20 cellular contexts compared by ENCODE assay signal in the genomic region with DNA sequence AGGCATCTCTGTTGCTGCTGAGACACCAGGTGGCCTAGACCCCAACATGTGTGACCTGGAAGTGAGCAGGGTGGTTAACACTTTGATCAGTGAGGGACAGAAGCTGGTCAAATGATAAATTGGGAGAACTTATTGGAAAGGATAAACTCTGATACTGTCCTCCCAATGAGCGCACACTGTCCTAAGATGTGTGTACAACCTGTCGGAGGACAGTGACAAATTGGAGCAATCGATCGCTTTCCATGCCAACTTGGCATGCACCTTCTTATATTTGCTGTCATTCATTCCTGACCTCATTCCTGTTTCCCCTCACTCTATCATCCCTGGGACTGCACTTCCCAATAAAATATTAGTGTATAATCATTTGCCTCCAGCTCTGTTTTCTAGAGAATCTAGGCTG.
DNase-seq lines count a peak whose midpoint lies in the region; ATAC-seq, FAIRE-seq and TF ChIP-seq lines count a peak whose summit lies in the region.
"Had no signal": no experiment of that assay in that cellular context is flagged by ENCODE, and none has a peak within 500 bp of the region (broad histone marks: within the 10 kb centered on the region; RNA-seq: fewer than 3 reads in every experiment).

No MANE protein-coding gene starts in this region.

- H3F3A ChIP-seq in PC-3 (ENCODE audit: low read length, unreplicated experiment) = no peaks in the 10 kb centered on the region
- no peaks in the 10 kb centered on the region for H3F3A ChIP-seq in smooth muscle cell (ENCODE audit: low read depth)

- no TSS peak for BruUV-seq in GM12878 (replicated peaks; lab: Mats Ljungman, UMichigan)
- BruUV-seq in PC-3 (replicated peaks; lab: Mats Ljungman, UMichigan) = no TSS peak

- peak overlapping the region; percentile 92 for H3K27ac ChIP-seq in GM12878 (ENCODE audit: control insufficient read depth, insufficient read depth)
- H3K27ac ChIP-seq in PC-3 (ENCODE audit: low read length) = no peak overlapping the region
- H3K27ac ChIP-seq in smooth muscle cell (ENCODE audit: low read depth) = no peak overlapping the region
- H3K27ac ChIP-seq: 22Rv1, SK-N-MC had no signal

- H3K79me2 ChIP-seq in GM12878 (ENCODE audit: control insufficient read depth, insufficient read depth, low read length) = peaks cover 2% of the 10 kb centered on the region
- H3K79me2 ChIP-seq in PC-3 (ENCODE audit: low read length) = no peaks in the 10 kb centered on the region
- no peaks in the 10 kb centered on the region for H3K79me2 ChIP-seq in smooth muscle cell (ENCODE audit: low read depth)

- WGBS in GM12878 (ENCODE audit: insufficient coverage, insufficient replicate concordance, low lambda C conversion rate, missing lambda C conversion rate) = 95% methylated on average over 4 of the region's 4 CpGs
- WGBS in smooth muscle cell (ENCODE audit: low lambda C conversion rate) = 98% methylated on average over 4 of the region's 4 CpGs

- TF ChIP-seq CTCF in GM12878 (IDR thresholded peaks at IDR 0.05 in 2 of 3, conservative IDR thresholded peaks at IDR 0.05 in 1 of 3; ENCODE audit: control insufficient read depth in 2 of 3, extremely low read depth in 1 of 3, insufficient read depth in 1 of 3, low read depth in 3 of 3, low read length in 3 of 3) = no peak
- no peak for TF ChIP-seq CTCF in PC-3 (conservative IDR thresholded peaks at IDR 0.05; ENCODE audit: low read depth, low read length)
- TF ChIP-seq CTCF in smooth muscle cell (IDR thresholded peaks at IDR 0.05; ENCODE audit: borderline replicate concordance, insufficient read depth, poor library complexity, severe bottlenecking) = no peak

- H3K36me3 ChIP-seq in GM12878 (ENCODE audit: control insufficient read depth in 2 of 2, insufficient read depth in 2 of 2, low read length in 1 of 2) (no peaks in the 10 kb centered on the region), PC-3 (ENCODE audit: low read depth, low read length) (no peaks in the 10 kb centered on the region), smooth muscle cell (ENCODE audit: low read depth) (no peaks in the 10 kb centered on the region)

- H3K4me1 Mint-ChIP-seq in T-helper 1 cell treated with Interleukin-12 subunit alpha and Interleukin-12 subunit beta and Interleukin-4 antibody, amounts not matched to agents 30 μg/mL and 1 μg/mL, for 36 hours (ENCODE audit: low read depth) = peaks cover 61% of the 10 kb centered on the region
- H3K4me1 Mint-ChIP-seq in activated naive CD8-positive, alpha-beta T cell treated with anti-CD3 and anti-CD28 coated beads, Interleukin-2, amount 50 U/mL, for 24 hours = peaks cover 39% of the 10 kb centered on the region
- peaks cover 32% of the 10 kb centered on the region for H3K4me1 Mint-ChIP-seq in activated naive CD8-positive, alpha-beta T cell treated with anti-CD3 and anti-CD28 coated beads for 36 hours

- peaks cover 5% of the 10 kb centered on the region; the same call in 2 of the 3 replicates for H3K9me3 ChIP-seq in GM12878 (replicated peaks; ENCODE audit: control insufficient read depth, insufficient read depth, low read length)
- H3K9me3 ChIP-seq in PC-3 (ENCODE audit: low read length) = no peaks in the 10 kb centered on the region
- H3K9me3 ChIP-seq in smooth muscle cell (replicated peaks; ENCODE audit: low read depth) = no peaks in the 10 kb centered on the region

- H4K20me1 ChIP-seq in GM12878 (ENCODE audit: control insufficient read depth, insufficient read depth) = no peaks in the 10 kb centered on the region
- no peaks in the 10 kb centered on the region for H4K20me1 ChIP-seq in PC-3 (ENCODE audit: low read length)
- H4K20me1 ChIP-seq in smooth muscle cell (ENCODE audit: low read depth) = no peaks in the 10 kb centered on the region

- H3K27me3 ChIP-seq in GM12878 (replicated peaks in 1 of 2; ENCODE audit: control insufficient read depth in 2 of 2, insufficient read depth in 2 of 2, low read length in 1 of 2) = no peaks in the 10 kb centered on the region
- peaks cover 7% of the 10 kb centered on the region for H3K27me3 ChIP-seq in PC-3 (ENCODE audit: low read length)
- H3K27me3 ChIP-seq in smooth muscle cell (ENCODE audit: low read depth) = peaks cover 6% of the 10 kb centered on the region

- ATAC-seq in activated naive CD8-positive, alpha-beta T cell treated with anti-CD3 and anti-CD28 coated beads, Interleukin-2, amount 50 U/mL, for 24 hours = no peak
- no peak for ATAC-seq in GM12878
- no peak for ATAC-seq in PC-3
- ATAC-seq: CD8-positive, alpha-beta T cell; Right ventricle myocardium inferior had no signal

- H3K4me3 Mint-ChIP-seq in T-helper 1 cell treated with Interleukin-12 subunit alpha and Interleukin-12 subunit beta and Interleukin-4 antibody, amounts not matched to agents 30 μg/mL and 1 μg/mL, for 36 hours = peak overlapping the region; percentile 16
- H3K4me3 Mint-ChIP-seq in activated naive CD8-positive, alpha-beta T cell treated with anti-CD3 and anti-CD28 coated beads, Interleukin-2, amount 50 U/mL, for 24 hours = no peak overlapping the region
- H3K4me3 Mint-ChIP-seq in activated naive CD8-positive, alpha-beta T cell treated with anti-CD3 and anti-CD28 coated beads for 36 hours = no peak overlapping the region
- H3K4me3 Mint-ChIP-seq: B cell; CD8-positive, alpha-beta T cell had no signal

- TF ChIP-seq POLR2A in GM12878 (IDR thresholded peaks at IDR 0.05; ENCODE audit: low read depth, low read length) = no peak

- H3K27me3 Mint-ChIP-seq in T-helper 1 cell treated with Interleukin-12 subunit alpha and Interleukin-12 subunit beta and Interleukin-4 antibody, amounts not matched to agents 30 μg/mL and 1 μg/mL, for 36 hours (ENCODE audit: low read depth) = no peaks in the 10 kb centered on the region
- H3K27me3 Mint-ChIP-seq in activated naive CD8-positive, alpha-beta T cell treated with anti-CD3 and anti-CD28 coated beads, Interleukin-2, amount 50 U/mL, for 24 hours = peaks cover 12% of the 10 kb centered on the region
- H3K27me3 Mint-ChIP-seq in activated naive CD8-positive, alpha-beta T cell treated with anti-CD3 and anti-CD28 coated beads for 36 hours = peaks cover 8% of the 10 kb centered on the region

- in situ Hi-C loops in GM12878 (cut with MboI) = loop anchor here (5.0 kb wide), 1 partner anchor 179 kb away; no protein-coding TSS in a partner anchor

- intact Hi-C loops in GM12878 (cut with micrococcal nuclease; ENCODE audit: unreplicated experiment) = loop anchor here (2.0 to 10.0 kb wide), 3 partner anchors 95 to 841 kb away; no protein-coding TSS in a partner anchor
- intact Hi-C loops in PC-3 (cut with micrococcal nuclease) = no loop called here

- no peak for TF ChIP-seq RAD21 in GM12878 (IDR thresholded peaks at IDR 0.05; ENCODE audit: insufficient read depth, low read depth, low read length)

- POLR2A ChIA-PET in GM12878 (lab: Charles Lee) (interaction anchor here (0.7 to 3.3 kb wide), 7 partner anchors 17 to 181 kb away, joined by 3 to 21 read pairs (median 5); no protein-coding TSS in a partner anchor), PC-3 (lab: Charles Lee; ENCODE audit: unreplicated experiment) (no interaction called here)

- CTCF ChIA-PET in GM12878 (lab: Yijun Ruan, JAX) = interaction anchor here (0.6 to 3.0 kb wide), 10 partner anchors 8 to 180 kb away, joined by 3 to 26 read pairs (median 4); no protein-coding TSS in a partner anchor
- CTCF ChIA-PET in PC-3 (lab: Charles Lee) = interaction anchor here (0.6 kb wide), 1 partner anchor 839 kb away, joined by 3 read pairs; no protein-coding TSS in a partner anchor

- H3K4me1 ChIP-seq in GM12878 (ENCODE audit: control insufficient read depth, insufficient read depth, low read length) (peaks cover 67% of the 10 kb centered on the region), PC-3 (ENCODE audit: insufficient read depth, low read length) (peaks cover 11% of the 10 kb centered on the region), smooth muscle cell (ENCODE audit: low read depth) (no peaks in the 10 kb centered on the region)

- RAD21 ChIA-PET in GM12878 (lab: Charles Lee; ENCODE audit: unreplicated experiment) = interaction anchor here (1.3 to 7.5 kb wide), 8 partner anchors 27 to 839 kb away, joined by 3 to 87 read pairs (median 12); no protein-coding TSS in a partner anchor

- SMC1A ChIA-PET in GM12878 (lab: Charles Lee; ENCODE audit: uncharacterized antibody, unreplicated experiment) = interaction anchor here (0.6 to 8.6 kb wide), 22 partner anchors 8 to 837 kb away, joined by 3 to 92 read pairs (median 6); no protein-coding TSS in a partner anchor

- peaks cover 6% of the 10 kb centered on the region for H3K36me3 Mint-ChIP-seq in T-helper 1 cell treated with Interleukin-12 subunit alpha and Interleukin-12 subunit beta and Interleukin-4 antibody, amounts not matched to agents 30 μg/mL and 1 μg/mL, for 36 hours (ENCODE audit: low read depth)
- H3K36me3 Mint-ChIP-seq in activated naive CD8-positive, alpha-beta T cell treated with anti-CD3 and anti-CD28 coated beads, Interleukin-2, amount 50 U/mL, for 24 hours (ENCODE audit: low read depth) = no peaks in the 10 kb centered on the region
- H3K36me3 Mint-ChIP-seq in activated naive CD8-positive, alpha-beta T cell treated with anti-CD3 and anti-CD28 coated beads for 36 hours = peaks cover 4% of the 10 kb centered on the region
- H3K36me3 Mint-ChIP-seq: CD8-positive, alpha-beta T cell had no signal

- no peaks in the 10 kb centered on the region for H3K9me2 ChIP-seq in PC-3 (replicated peaks; ENCODE audit: low read length)

- H3K4me3 ChIP-seq in GM12878 (no peak overlapping the region), PC-3 (ENCODE audit: low read length) (no peak overlapping the region), smooth muscle cell (no peak overlapping the region)
- H3K4me3 ChIP-seq: SK-N-MC had no signal

- TF ChIP-seq EP300 in GM12878 (IDR thresholded peaks at IDR 0.05; ENCODE audit: borderline replicate concordance in 1 of 2, control insufficient read depth in 1 of 2, low read depth in 2 of 2, low read length in 2 of 2) = no peak

- H2AFZ ChIP-seq in GM12878 (ENCODE audit: control insufficient read depth, low read depth, low read length) = no peak overlapping the region
- H2AFZ ChIP-seq in PC-3 (ENCODE audit: low read length) = no peak overlapping the region
- no peak overlapping the region for H2AFZ ChIP-seq in smooth muscle cell (ENCODE audit: low read depth)

- H3K4me2 ChIP-seq in GM12878 (ENCODE audit: control insufficient read depth, insufficient read depth) = peak overlapping the region; percentile 58
- H3K4me2 ChIP-seq in PC-3 (ENCODE audit: low read length) = no peak overlapping the region
- no peak overlapping the region for H3K4me2 ChIP-seq in smooth muscle cell

- no peak for FAIRE-seq in GM12878 (lab: Jason Lieb, UNC)
- FAIRE-seq: G401.6 had no signal

- DNase-seq in T-helper 1 cell (no peak), GM12878 (ENCODE audit: low read depth, low spot score) (no peak), PC-3 (no peak), smooth muscle cell (lab: John Stamatoyannopoulos, UW; ENCODE audit: unreplicated experiment) (no peak), NCI-H1092 (lab: John Stamatoyannopoulos, UW) (no peak)
- DNase-seq in activated naive CD8-positive, alpha-beta T cell treated with anti-CD3 and anti-CD28 coated beads, Interleukin-2, amount 50 U/mL, for 24 hours = no peak
- no peak for DNase-seq in activated naive CD8-positive, alpha-beta T cell treated with anti-CD3 and anti-CD28 coated beads for 36 hours
- DNase-seq: CD8-positive, alpha-beta T cell; DMS79 treated with DMSO at 0.1 percent for 48 hours; HCEC 1CT; NCI-H1048; NCI-H146; NCI-H2081; NCI-H748 treated with DMSO at 0.1 percent for 48 hours had no signal

- H3K9ac ChIP-seq in GM12878 (ENCODE audit: control insufficient read depth, insufficient read depth, low read length) = no peak overlapping the region
- H3K9ac ChIP-seq in PC-3 (ENCODE audit: low read length) = no peak overlapping the region
- H3K9ac ChIP-seq in smooth muscle cell (ENCODE audit: low read depth) = no peak overlapping the region

- peak overlapping the region; percentile 62 for H3K27ac Mint-ChIP-seq in T-helper 1 cell treated with Interleukin-12 subunit alpha and Interleukin-12 subunit beta and Interleukin-4 antibody, amounts not matched to agents 30 μg/mL and 1 μg/mL, for 36 hours
- H3K27ac Mint-ChIP-seq in activated naive CD8-positive, alpha-beta T cell treated with anti-CD3 and anti-CD28 coated beads, Interleukin-2, amount 50 U/mL, for 24 hours = peak overlapping the region; percentile 16
- no peak overlapping the region for H3K27ac Mint-ChIP-seq in activated naive CD8-positive, alpha-beta T cell treated with anti-CD3 and anti-CD28 coated beads for 36 hours
- H3K27ac Mint-ChIP-seq: B cell; CD8-positive, alpha-beta T cell had no signal

- peaks cover 9% of the 10 kb centered on the region for H3K9me3 Mint-ChIP-seq in T-helper 1 cell treated with Interleukin-12 subunit alpha and Interleukin-12 subunit beta and Interleukin-4 antibody, amounts not matched to agents 30 μg/mL and 1 μg/mL, for 36 hours
- peaks cover 3% of the 10 kb centered on the region for H3K9me3 Mint-ChIP-seq in activated naive CD8-positive, alpha-beta T cell treated with anti-CD3 and anti-CD28 coated beads, Interleukin-2, amount 50 U/mL, for 24 hours
- H3K9me3 Mint-ChIP-seq in activated naive CD8-positive, alpha-beta T cell treated with anti-CD3 and anti-CD28 coated beads for 36 hours = no peaks in the 10 kb centered on the region
- H3K9me3 Mint-ChIP-seq: CD8-positive, alpha-beta T cell had no signal
